Comparison of ENCODE assay signal across 13 cellular contexts in the genomic region with DNA sequence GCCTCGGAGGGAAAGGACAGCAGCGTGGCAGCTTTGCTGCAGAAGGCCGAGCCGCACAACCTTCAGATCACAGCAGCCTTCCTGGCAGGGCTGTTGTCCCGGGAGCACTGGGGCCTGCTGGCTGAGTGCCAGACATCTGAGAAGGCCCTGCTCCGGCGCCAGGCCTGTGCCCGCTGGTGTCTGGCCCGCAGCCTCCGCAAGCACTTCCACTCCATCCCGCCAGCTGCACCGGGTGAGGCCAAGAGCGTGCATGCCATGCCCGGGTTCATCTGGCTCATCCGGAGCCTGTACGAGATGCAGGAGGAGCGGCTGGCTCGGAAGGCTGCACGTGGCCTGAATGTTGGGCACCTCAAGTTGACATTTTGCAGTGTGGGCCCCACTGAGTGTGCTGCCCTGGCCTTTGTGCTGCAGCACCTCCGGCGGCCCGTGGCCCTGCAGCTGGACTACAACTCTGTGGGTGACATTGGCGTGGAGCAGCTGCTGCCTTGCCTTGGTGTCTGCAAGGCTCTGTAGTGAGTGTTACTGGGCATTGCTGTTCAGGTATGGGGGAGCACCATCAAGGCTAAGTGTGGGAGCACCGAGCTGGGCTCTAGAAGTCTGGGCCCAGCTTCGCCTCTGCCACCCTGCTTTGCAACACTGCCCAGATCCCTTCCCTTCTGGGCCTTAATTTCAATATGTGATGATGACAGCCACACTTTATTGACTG. TPM values are rescaled to one million over a fixed set of nuclear protein-coding genes. Genes with fewer than 3 reads are reported as not detected.
DNase-seq lines count a peak whose midpoint lies in the region; ATAC-seq and TF ChIP-seq lines count a peak whose summit lies in the region.
"Had no signal": no experiment of that assay in that cellular context is flagged by ENCODE, and none has a peak within 500 bp of the region (broad histone marks: within the 10 kb centered on the region; RNA-seq: fewer than 3 reads in every experiment).

No MANE protein-coding gene starts in this region.

- no peak overlapping the region for H3K4me3 Mint-ChIP-seq in T-cell
- no peak overlapping the region for H3K4me3 Mint-ChIP-seq in endodermal cell
- H3K4me3 Mint-ChIP-seq: H9 had no signal

- no peak for TF ChIP-seq POLR2A in testis (IDR thresholded peaks at IDR 0.05)

- no peak for ATAC-seq in T-cell (replicated peaks in 1 of 4)

- DNase-seq in C1 segment of cervical spinal cord (lab: John Stamatoyannopoulos, UW), result peak in 12 of 14 donors; percentile 19 to 80 (median 51)
- DNase-seq in NCI-H2171 treated with DMSO at 0.1 percent for 48 hours (lab: John Stamatoyannopoulos, UW), result peak; percentile 81
- peak; percentile 55 to 85 (median 78) for DNase-seq in dorsolateral prefrontal cortex
- DNase-seq in occipital lobe (lab: John Stamatoyannopoulos, UW), result peak; percentile 59
- DNase-seq in testis, result no peak
- DNase-seq in T-cell, result no peak
- no peak for DNase-seq in endodermal cell
- no peak for DNase-seq in H4 (ENCODE audit: low spot score)
- DNase-seq: activated CD4-positive, alpha-beta T cell treated with anti-CD3 and anti-CD28 coated beads for 4 hours; H9; stimulated activated CD4-positive, alpha-beta T cell treated with anti-CD3 and anti-CD28 coated beads, Interleukin-2, amount 100 ng/mL, for 24 hours had no signal

- POLR2A ChIA-PET in T-cell (lab: Charles Lee), result no interaction called here

- no peaks in the 10 kb centered on the region for H3K9me3 ChIP-seq in testis
- H3K9me3 ChIP-seq in endodermal cell (ENCODE audit: control insufficient read depth, low read length), result no peaks in the 10 kb centered on the region

- no peaks in the 10 kb centered on the region for H3K9me3 Mint-ChIP-seq in T-cell
- no peaks in the 10 kb centered on the region for H3K9me3 Mint-ChIP-seq in endodermal cell
- H3K9me3 Mint-ChIP-seq: H9 had no signal

- no peaks in the 10 kb centered on the region for H3K4me1 ChIP-seq in testis
- no peaks in the 10 kb centered on the region for H3K4me1 ChIP-seq in endodermal cell (ENCODE audit: control insufficient read depth, insufficient read depth, low read length)

- H3K4me1 Mint-ChIP-seq in T-cell, result peaks cover 21 to 41% (median 39%) of the 10 kb centered on the region in 3 donors
- H3K4me1 Mint-ChIP-seq in endodermal cell, result peaks cover 10% of the 10 kb centered on the region

- H3K4me3 ChIP-seq in dorsolateral prefrontal cortex (peak overlapping the region in 3 of 59 donors; percentile 5 to 16 (median 9)), testis (no peak overlapping the region), endodermal cell (ENCODE audit: low read length) (no peak overlapping the region)

- intact Hi-C loops in dorsolateral prefrontal cortex (cut with DNase I), result no loop called here
- intact Hi-C loops in testis (cut with DNase I; ENCODE audit: low total_unique reads), result no loop called here

- H3K36me3 Mint-ChIP-seq in T-cell, result peaks cover 17% of the 10 kb centered on the region
- no peaks in the 10 kb centered on the region for H3K36me3 Mint-ChIP-seq in endodermal cell (ENCODE audit: low read depth)

- H3K27me3 ChIP-seq in dorsolateral prefrontal cortex, result peaks cover 0 to under 1% (median 0%) of the 10 kb centered on the region in 45 donors
- no peaks in the 10 kb centered on the region for H3K27me3 ChIP-seq in testis
- H3K27me3 ChIP-seq in endodermal cell (ENCODE audit: control insufficient read depth, insufficient read depth, low read length, poor library complexity, severe bottlenecking), result no peaks in the 10 kb centered on the region

- H3K27ac Mint-ChIP-seq in T-cell, result no peak overlapping the region
- H3K27ac Mint-ChIP-seq in endodermal cell, result no peak overlapping the region
- H3K27ac Mint-ChIP-seq: H9 had no signal

- 80 to 100% methylated on average over 2 to 19 of the region's 25 CpGs for WGBS in testis, 2 donors
- WGBS in endodermal cell (ENCODE audit: insufficient coverage in 1 of 2, insufficient read length in 1 of 2), 2 experiments, result 95 to 97% methylated on average over 14 to 25 of the region's 25 CpGs

- CTCF ChIA-PET in T-cell (lab: Charles Lee), result no interaction called here

- peak overlapping the region in 33 of 59 donors; percentile 2 to 84 (median 40) for H3K27ac ChIP-seq in dorsolateral prefrontal cortex
- no peak overlapping the region for H3K27ac ChIP-seq in testis
- H3K27ac ChIP-seq in endodermal cell (ENCODE audit: low read depth, low read length), result no peak overlapping the region

- H3K27me3 Mint-ChIP-seq in T-cell, result no peaks in the 10 kb centered on the region
- H3K27me3 Mint-ChIP-seq in endodermal cell (ENCODE audit: insufficient read depth), result no peaks in the 10 kb centered on the region

- H3K9ac ChIP-seq in endodermal cell (ENCODE audit: extremely low read depth, low read length, poor library complexity, severe bottlenecking), result no peak overlapping the region

- TF ChIP-seq CTCF in dorsolateral prefrontal cortex (IDR thresholded peaks at IDR 0.05 in 54 of 56, conservative IDR thresholded peaks at IDR 0.05 in 2 of 56; ENCODE audit: low read depth in 1 of 56, partially characterized antibody in 56 of 56) (peak in 6 of 56 donors; percentile 6 to 17 (median 12)), testis (IDR thresholded peaks at IDR 0.05) (no peak), endodermal cell (conservative IDR thresholded peaks at IDR 0.05) (no peak)

- H3K36me3 ChIP-seq in testis (ENCODE audit: low read depth, missing control alignments), result no peaks in the 10 kb centered on the region
- H3K36me3 ChIP-seq in endodermal cell (ENCODE audit: control insufficient read depth, insufficient read depth, low read length), result no peaks in the 10 kb centered on the region

RNA-seq across cellular contexts. Expression of a gene that starts 18.6 kb away (rescaled TPM):
- total RNA-seq in dorsolateral prefrontal cortex (1 to 10 TPM in 50 of 120 experiments, under 1 TPM in 65, not detected in 5; 0.08 to 3.5 (median 0.84) TPM), occipital lobe (0.16 TPM), testis (1 to 10 TPM; 1.6 to 4.1 TPM), T-cell (1 to 10 TPM; 2.4 to 7.6 (median 3.1) TPM), endodermal cell (under 1 TPM; 0.33 to 0.42 TPM)
- 1.7 TPM for polyA plus RNA-seq in testis (ENCODE audit: insufficient read depth, low read depth, low replicate concordance)
- polyA plus RNA-seq in endodermal cell (2013, experiment 1 of 2), result 0.21 TPM
- polyA plus RNA-seq in endodermal cell (2013, experiment 2 of 2), result 0.12 TPM
- total RNA-seq in H4 (2014; rRNA removed; shearing (Covaris generic)), result not detected in 2 replicates
- total RNA-seq: HT1080 had no signal

RNA-seq across cellular contexts. Expression of a gene that starts 29.9 kb away (rescaled TPM):
- total RNA-seq in dorsolateral prefrontal cortex, result 100 to 1,000 TPM in 2 of 120 experiments, 10 to 100 TPM in 118; 58.7 to 116 (median 82.7) TPM
- total RNA-seq in occipital lobe, result 51.2 TPM
- 10 to 100 TPM; 37.4 to 48.4 TPM for total RNA-seq in testis
- polyA plus RNA-seq in testis (ENCODE audit: insufficient read depth, low read depth, low replicate concordance), result 89.3 TPM
- 100 to 1,000 TPM; 243 to 380 (median 294) TPM for total RNA-seq in T-cell
- 10 to 100 TPM; 12.7 TPM for total RNA-seq in endodermal cell
- polyA plus RNA-seq in endodermal cell (2013, experiment 1 of 2), result 8.7 TPM
- 9.2 TPM for polyA plus RNA-seq in endodermal cell (2013, experiment 2 of 2)
- 20.2 and 24.9 TPM in 2 replicates for total RNA-seq in H4 (2014; rRNA removed; shearing (Covaris generic))

RNA-seq across cellular contexts. Expression of a gene that starts 30.9 kb away (rescaled TPM):
- 1 to 10 TPM in 67 of 120 experiments, under 1 TPM in 52, not detected in 1; 0.15 to 5.0 (median 1.1) TPM for total RNA-seq in dorsolateral prefrontal cortex
- total RNA-seq in occipital lobe, result 0.16 TPM
- 1 to 10 TPM in 1 of 2 donors, under 1 TPM in 1; 0.63 to 1.8 TPM for total RNA-seq in testis
- polyA plus RNA-seq in testis (ENCODE audit: insufficient read depth, low read depth, low replicate concordance), result 2.1 TPM
- total RNA-seq in T-cell, result 10 to 100 TPM; 38.8 to 85.2 (median 69.6) TPM
- not detected for total RNA-seq in endodermal cell
- polyA plus RNA-seq in endodermal cell (2013, experiment 1 of 2), result not detected
- not detected for polyA plus RNA-seq in endodermal cell (2013, experiment 2 of 2)
- not detected in 2 replicates for total RNA-seq in H4 (2014; rRNA removed; shearing (Covaris generic))
- total RNA-seq: Daoy, H9, HT1080 had no signal

Comparison
In these comparisons a context has a peak if more than half of its experiments do, and no peak if none do; other contexts are left out.
1. DNase-seq: peak in C1 segment of cervical spinal cord (12 of 14), NCI-H2171 treated with DMSO at 0.1 percent for 48 hours (single experiment), dorsolateral prefrontal cortex (10 of 10) and occipital lobe (single experiment); none in testis (single experiment), T-cell (0 of 34), endodermal cell (single experiment) and H4 (single experiment).
2. H3K27ac ChIP-seq: peak in dorsolateral prefrontal cortex (33 of 59); none in testis (0 of 2) and endodermal cell (single experiment).
3. RNA of a gene that starts 30.9 kb away (total RNA-seq): 38.8 to 85.2 TPM in T-cell; 0.63 to 1.8 TPM in testis, 0.15 to 5.0 TPM in dorsolateral prefrontal cortex, 0.16 TPM in occipital lobe (single experiment), not detected in endodermal cell and not detected in H4; every median in the first group is over 4 times any median in the second.